ENCODE assay signal across 1 cellular context in genomic region chr11:133545199-133545709, GRCh38.
TF ChIP-seq lines count a peak whose summit lies in the region.

No MANE protein-coding gene starts in this region.

TF ChIP-seq in GM12878, 131 proteins besides CTCF, POLR2A, EP300 and RAD21 (continued from another document):
- TF ChIP-seq ZBTB11 (CRISPR knock-in tag; IDR thresholded peaks at IDR 0.05) (no peak), IKZF2 (IDR thresholded peaks at IDR 0.05) (0 out of 4 replicates have a peak, but pooled peaks of 1 of the 2 experiments have one; percentile 13), SP1 (IDR thresholded peaks at IDR 0.05; ENCODE audit: low read depth, low read length) (peak; percentile 16), RUNX3 (IDR thresholded peaks at IDR 0.05; ENCODE audit: low read length) (peak; percentile 18; the same call in 1 of the 2 replicates), ZNF592 (IDR thresholded peaks at IDR 0.05) (no peak), SMAD1 (IDR thresholded peaks at IDR 0.05; ENCODE audit: low read depth, partially characterized antibody) (no peak), IRF5 (IDR thresholded peaks at IDR 0.05; ENCODE audit: borderline replicate concordance) (no peak), BCL11A (IDR thresholded peaks at IDR 0.05; ENCODE audit: low read depth, low read length) (peak; percentile 48; the same call in 1 of the 2 replicates)
TF ChIP-seq in GM12878: peak in this region for 8.
